In genomic region chr18:12652861-12653401, GRCh38 we compare ENCODE assay signal across 10 cellular contexts. TPM values are rescaled to one million over a fixed set of nuclear protein-coding genes. Genes with fewer than 3 reads are reported as not detected.
DNase-seq lines count a peak whose midpoint lies in the region; ATAC-seq and TF ChIP-seq lines count a peak whose summit lies in the region.
"Had no signal": no experiment of that assay in that cellular context is flagged by ENCODE, and none has a peak within 500 bp of the region (broad histone marks: within the 10 kb centered on the region; RNA-seq: fewer than 3 reads in every experiment).

No MANE protein-coding gene starts in this region.

- H3K4me1 ChIP-seq in MM.1S (ENCODE audit: low read length) (peaks cover 5% of the 10 kb centered on the region; the same call in 1 of the 2 replicates), mammary epithelial cell (ENCODE audit: insufficient read depth, low read length) (peaks cover 12% of the 10 kb centered on the region)

- POLR2A ChIA-PET in RWPE1 (lab: Yijun Ruan, JAX; ENCODE audit: low non-redundant PET) = no interaction called here

- no peaks in the 10 kb centered on the region for H3F3A ChIP-seq in MM.1S (ENCODE audit: insufficient read depth, low read length)

- ATAC-seq in omental fat pad (ENCODE audit: low FRiP score) (no peak), GM19452 (IDR thresholded peaks at IDR 0.05; ENCODE audit: unreplicated experiment) (no peak)

- H3K9me3 Mint-ChIP-seq in neural crest cell = no peaks in the 10 kb centered on the region
- H3K9me3 Mint-ChIP-seq: activated T-cell treated with anti-CD3 and anti-CD28 coated beads, Interleukin-2, amount 50 U/mL, for 4 hours; natural killer cell had no signal

- intact Hi-C loops in mammary epithelial cell (cut with micrococcal nuclease) = no loop called here

- H3K36me3 ChIP-seq in MM.1S (replicated peaks; ENCODE audit: insufficient read depth, low read length) (no peaks in the 10 kb centered on the region), mammary epithelial cell (ENCODE audit: insufficient read depth, low read length) (no peaks in the 10 kb centered on the region)

- H2AFZ ChIP-seq in MM.1S (ENCODE audit: low read length) = no peak overlapping the region
- no peak overlapping the region for H2AFZ ChIP-seq in mammary epithelial cell (ENCODE audit: low read depth, low read length)

- H3K27me3 Mint-ChIP-seq in neural crest cell (ENCODE audit: low read depth) = no peaks in the 10 kb centered on the region

- peaks cover 2% of the 10 kb centered on the region for H3K36me3 Mint-ChIP-seq in neural crest cell (ENCODE audit: low read depth)
- H3K36me3 Mint-ChIP-seq: natural killer cell had no signal

- H3K27ac ChIP-seq in MM.1S (ENCODE audit: low read length) (no peak overlapping the region), mammary epithelial cell (ENCODE audit: insufficient read depth, low read depth, low read length) (no peak overlapping the region), RWPE1 (no peak overlapping the region)

- H3K79me2 ChIP-seq in MM.1S (ENCODE audit: low read length) (no peaks in the 10 kb centered on the region), mammary epithelial cell (ENCODE audit: insufficient read depth, low read length) (peaks cover 92% of the 10 kb centered on the region)

- no peaks in the 10 kb centered on the region for H4K20me1 ChIP-seq in MM.1S (ENCODE audit: insufficient read depth, low read length)
- H4K20me1 ChIP-seq in mammary epithelial cell (ENCODE audit: insufficient read depth, low read length) = no peaks in the 10 kb centered on the region

- no peaks in the 10 kb centered on the region for H3K9me2 ChIP-seq in MM.1S (replicated peaks; ENCODE audit: insufficient read depth, low read length)

- H3K9ac ChIP-seq in MM.1S (ENCODE audit: low read length) = no peak overlapping the region
- H3K9ac ChIP-seq in mammary epithelial cell (ENCODE audit: insufficient read depth, low read length) = no peak overlapping the region

- peak; percentile 61 for DNase-seq in GM03348 (ENCODE audit: low spot score)
- DNase-seq in MM.1S = peak; percentile 49
- peak; percentile 11 for DNase-seq in mammary epithelial cell
- no peak for DNase-seq in neural crest cell (ENCODE audit: low read depth, low spot score)
- DNase-seq in RWPE1 (ENCODE audit: low spot score) = no peak
- no peak for DNase-seq in omental fat pad (ENCODE audit: low spot score)
- DNase-seq in DMS79 (lab: John Stamatoyannopoulos, UW) = no peak
- DNase-seq: activated T-cell treated with anti-CD3 and anti-CD28 coated beads, Interleukin-2, amount 50 U/mL, for 4 hours; natural killer cell had no signal

- H3K4me2 ChIP-seq in MM.1S (ENCODE audit: low read depth, low read length) (no peak overlapping the region), mammary epithelial cell (ENCODE audit: insufficient read depth, low read depth, low read length) (no peak overlapping the region)

- no peak overlapping the region for H3K4me3 ChIP-seq in MM.1S (ENCODE audit: low read length)
- no peak overlapping the region for H3K4me3 ChIP-seq in mammary epithelial cell (replicated peaks in 1 of 3; ENCODE audit: insufficient read depth in 1 of 3, low read depth in 2 of 3, low read length in 3 of 3)

- no TSS peak for BruUV-seq in mammary epithelial cell (replicated peaks; lab: Mats Ljungman, UMichigan)

- no peaks in the 10 kb centered on the region for H3K9me3 ChIP-seq in MM.1S (replicated peaks; ENCODE audit: insufficient read depth, low read length)
- no peaks in the 10 kb centered on the region for H3K9me3 ChIP-seq in mammary epithelial cell (replicated peaks; ENCODE audit: insufficient read depth, low read length)

- peak overlapping the region; percentile 72 for H3K27ac Mint-ChIP-seq in neural crest cell (ENCODE audit: unreplicated experiment)
- H3K27ac Mint-ChIP-seq: natural killer cell had no signal

- H3K4me3 Mint-ChIP-seq in neural crest cell = peak overlapping the region; percentile 71
- H3K4me3 Mint-ChIP-seq: activated T-cell treated with anti-CD3 and anti-CD28 coated beads, Interleukin-2, amount 50 U/mL, for 4 hours; natural killer cell had no signal

- TF ChIP-seq CTCF in MM.1S (IDR thresholded peaks at IDR 0.05; ENCODE audit: low read length) (no peak), mammary epithelial cell (conservative IDR thresholded peaks at IDR 0.05 in 1 of 2, IDR thresholded peaks at IDR 0.05 in 1 of 2; ENCODE audit: extremely low read depth in 1 of 2, insufficient read depth in 1 of 2, low read depth in 1 of 2, low read length in 2 of 2) (no peak), neural crest cell (conservative IDR thresholded peaks at IDR 0.05) (no peak), RWPE1 (conservative IDR thresholded peaks at IDR 0.05; ENCODE audit: low read depth) (no peak), omental fat pad (IDR thresholded peaks at IDR 0.05) (no peak)

- WGBS in mammary epithelial cell (ENCODE audit: low coverage, missing lambda C conversion rate) = 79% methylated on average over 3 of the region's 3 CpGs

- in situ Hi-C loops in mammary epithelial cell (cut with MboI; ENCODE audit: low sequenced_read_pairs in 2 of 2) = loop anchor here in 1 of 2 donors (10.0 kb wide), 1 partner anchor 258 kb away; no protein-coding TSS in a partner anchor

- CTCF ChIA-PET in mammary epithelial cell (lab: Charles Lee; ENCODE audit: low non-redundant PET) (no interaction called here), RWPE1 (lab: Yijun Ruan, JAX) (no interaction called here)

- dilution Hi-C loops in mammary epithelial cell (cut with HindIII; ENCODE audit: low sequenced_read_pairs) = no loop called here

- peaks cover 45% of the 10 kb centered on the region for H3K4me1 Mint-ChIP-seq in neural crest cell

- H3K27me3 ChIP-seq in MM.1S (replicated peaks; ENCODE audit: insufficient read depth, low read length) = peaks cover 11% of the 10 kb centered on the region; the same call in 1 of the 2 replicates
- no peaks in the 10 kb centered on the region for H3K27me3 ChIP-seq in mammary epithelial cell (ENCODE audit: insufficient read depth, low read length)

RNA-seq across cellular contexts. Expression of gene SPIRE1, which starts 5.0 kb away (rescaled TPM):
- total RNA-seq in mammary epithelial cell = 10 to 100 TPM; 49.3 to 63.8 TPM
- polyA plus RNA-seq in mammary epithelial cell = 14.3 TPM
- polyA minus RNA-seq in mammary epithelial cell = 32.5 TPM
- 34.9 and 40.5 TPM in 2 replicates for total RNA-seq in neural crest cell
- 10 to 100 TPM; 16.8 to 29.2 (median 24.8) TPM for total RNA-seq in omental fat pad

RNA-seq across cellular contexts. Expression of gene CEP76, which starts 49.6 kb away (rescaled TPM):
- 1 to 10 TPM; 6.2 to 7.5 TPM for total RNA-seq in mammary epithelial cell
- polyA plus RNA-seq in mammary epithelial cell = 5.7 TPM
- polyA minus RNA-seq in mammary epithelial cell = 6.9 TPM
- 11.2 and 15.4 TPM in 2 replicates for total RNA-seq in neural crest cell
- 10 to 100 TPM in 1 of 4 donors, 1 to 10 TPM in 3; 8.2 to 10.9 (median 9.5) TPM for total RNA-seq in omental fat pad

RNA-seq across cellular contexts. Expression of gene PSMG2, which starts 49.9 kb away (rescaled TPM):
- total RNA-seq in mammary epithelial cell = 10 to 100 TPM; 47.7 to 67.9 TPM
- polyA plus RNA-seq in mammary epithelial cell = 44.0 TPM
- polyA minus RNA-seq in mammary epithelial cell = 34.0 TPM
- 61.4 and 69.0 TPM in 2 replicates for total RNA-seq in neural crest cell
- 10 to 100 TPM; 62.8 to 88.0 (median 69.3) TPM for total RNA-seq in omental fat pad

Comparison
In these comparisons a context has a peak if more than half of its experiments do, and no peak if none do; other contexts are left out.
1. DNase-seq: peak in GM03348 (single experiment), MM.1S (single experiment) and mammary epithelial cell (single experiment); none in neural crest cell (single experiment), RWPE1 (single experiment), omental fat pad (single experiment) and DMS79 (single experiment).